8 cellular contexts compared by ENCODE assay signal in genomic region chr20:50793575-50794016, GRCh38. TPM values are rescaled to one million over a fixed set of nuclear protein-coding genes. Genes with fewer than 3 reads are reported as not detected.
A peak's percentile ranks its signal among the peaks of the same experiment; 100 is the strongest.
DNase-seq lines count a peak whose midpoint lies in the region; ATAC-seq and TF ChIP-seq lines count a peak whose summit lies in the region.
"Not testable (repeated sequence)": the region's sequence is repeated elsewhere in the genome, so short reads cannot be mapped to it uniquely, and the experiment has no call there.

No MANE protein-coding gene starts in this region.

- not testable (repeated sequence) for H3K36me3 ChIP-seq in osteoblast (ENCODE audit: insufficient read depth, low read length); thoracic aorta

- ATAC-seq in foreskin keratinocyte; thoracic aorta (ENCODE audit: insufficient number of reproducible peaks, low FRiP score, low read depth): not testable (repeated sequence)

- peak; percentile 45 for TF ChIP-seq CTCF in astrocyte of the spinal cord (IDR thresholded peaks at IDR 0.05; ENCODE audit: low read depth, low read length)
- TF ChIP-seq CTCF in foreskin keratinocyte (conservative IDR thresholded peaks at IDR 0.05), result peak; percentile 55
- TF ChIP-seq CTCF in osteoblast (IDR thresholded peaks at IDR 0.05; ENCODE audit: extremely low read depth, low read depth, low read length), result peak; percentile 49
- TF ChIP-seq CTCF in thoracic aorta (IDR thresholded peaks at IDR 0.05), result peak; percentile 23

- not testable (repeated sequence) for H3K4me2 ChIP-seq in osteoblast (ENCODE audit: insufficient read depth, low read length)

- DNase-seq in DMS53 (lab: John Stamatoyannopoulos, UW), result peak; percentile 56
- peak; percentile 18 for DNase-seq in KG1 (lab: John Stamatoyannopoulos, UW)
- DNase-seq in RPMI8226, result peak; percentile 59
- DNase-seq in activated CD4-positive, alpha-beta memory T cell treated with anti-CD3 and anti-CD28 coated beads, Interleukin-2, amount 10 ng/mL, durations not matched to agents 7 days and 5 days, result peak; percentile 61
- peak; percentile 47 for DNase-seq in astrocyte of the spinal cord (ENCODE audit: low read depth, low spot score)
- not testable (repeated sequence) for DNase-seq in foreskin keratinocyte; thoracic aorta (ENCODE audit: low spot score)
- peak; percentile 78 for DNase-seq in osteoblast (ENCODE audit: insufficient read length, low spot score, missing footprints)

- not testable (repeated sequence) for H4K20me1 ChIP-seq in osteoblast (ENCODE audit: insufficient read depth, low read length)

- H3K4me1 ChIP-seq in foreskin keratinocyte (peaks cover 12% of the 10 kb centered on the region), osteoblast (ENCODE audit: insufficient read depth, low read length) (peaks cover 24% of the 10 kb centered on the region), thoracic aorta (ENCODE audit: control insufficient read depth in 1 of 2, low read depth in 2 of 2) (peaks cover 12 to 35% of the 10 kb centered on the region in 2 donors)

- H3K9me3 ChIP-seq in osteoblast (ENCODE audit: low read depth, low read length); thoracic aorta: not testable (repeated sequence)

- H3K79me2 ChIP-seq in osteoblast (ENCODE audit: insufficient read depth, low read length), result not testable (repeated sequence)

- in situ Hi-C loops in astrocyte of the spinal cord (cut with HindIII; ENCODE audit: low sequenced_read_pairs), result not testable (repeated sequence)

- not testable (repeated sequence) for H3K36me3 Mint-ChIP-seq in activated CD4-positive, alpha-beta memory T cell treated with anti-CD3 and anti-CD28 coated beads, Interleukin-2, amount 10 ng/mL, durations not matched to agents 7 days and 5 days (ENCODE audit: low read depth)

- not testable (repeated sequence) for H3K27ac ChIP-seq in foreskin keratinocyte; osteoblast (ENCODE audit: low read depth, low read length); thoracic aorta

- not testable (repeated sequence) for H3K4me3 Mint-ChIP-seq in activated CD4-positive, alpha-beta memory T cell treated with anti-CD3 and anti-CD28 coated beads, Interleukin-2, amount 10 ng/mL, durations not matched to agents 7 days and 5 days

- not testable (repeated sequence) for H3K27me3 Mint-ChIP-seq in activated CD4-positive, alpha-beta memory T cell treated with anti-CD3 and anti-CD28 coated beads, Interleukin-2, amount 10 ng/mL, durations not matched to agents 7 days and 5 days

- POLR2A ChIA-PET in activated CD4-positive, alpha-beta memory T cell treated with anti-CD3 and anti-CD28 coated beads, Interleukin-2, amount 10 ng/mL, durations not matched to agents 7 days and 5 days (lab: Charles Lee), result interaction anchor here (0.6 to 6.5 kb wide), 4 partner anchors 83 to 189 kb away, joined by 3 to 134 read pairs (median 22); partner anchors contain the start of genes ADNP, DPM1 and MOCS3

- H3K9me3 Mint-ChIP-seq in activated CD4-positive, alpha-beta memory T cell treated with anti-CD3 and anti-CD28 coated beads, Interleukin-2, amount 10 ng/mL, durations not matched to agents 7 days and 5 days, result not testable (repeated sequence)

- not testable (repeated sequence) for H2AFZ ChIP-seq in osteoblast (ENCODE audit: low read length)

- peaks cover 26% of the 10 kb centered on the region for H3K4me1 Mint-ChIP-seq in activated CD4-positive, alpha-beta memory T cell treated with anti-CD3 and anti-CD28 coated beads, Interleukin-2, amount 10 ng/mL, durations not matched to agents 7 days and 5 days

- not testable (repeated sequence) for H3K4me3 ChIP-seq in astrocyte of the spinal cord (ENCODE audit: low read depth, low read length); osteoblast (ENCODE audit: insufficient read depth, low read length); thoracic aorta

- not testable (repeated sequence) for H3K27me3 ChIP-seq in foreskin keratinocyte; osteoblast (ENCODE audit: insufficient read depth, low read length); thoracic aorta (replicated peaks; ENCODE audit: insufficient read depth)

- CTCF ChIA-PET in activated CD4-positive, alpha-beta memory T cell treated with anti-CD3 and anti-CD28 coated beads, Interleukin-2, amount 10 ng/mL, durations not matched to agents 7 days and 5 days (lab: Charles Lee), result interaction anchor here (0.6 to 11.6 kb wide), 32 partner anchors 9 to 622 kb away, joined by 3 to 289 read pairs (median 6); partner anchors contain the start of genes ADNP, DPM1 and MOCS3

- H3K27ac Mint-ChIP-seq in activated CD4-positive, alpha-beta memory T cell treated with anti-CD3 and anti-CD28 coated beads, Interleukin-2, amount 10 ng/mL, durations not matched to agents 7 days and 5 days, result not testable (repeated sequence)

RNA-seq across cellular contexts. Expression of gene BCAS4, which starts 1.3 kb away (rescaled TPM):
- 1 to 10 TPM; 6.3 to 6.6 TPM for total RNA-seq in activated CD4-positive, alpha-beta memory T cell treated with anti-CD3 and anti-CD28 coated beads, Interleukin-2, amount 10 ng/mL, durations not matched to agents 7 days and 5 days
- 11.5 and 15.0 TPM in 2 replicates for total RNA-seq in foreskin keratinocyte
- polyA plus RNA-seq in foreskin keratinocyte, result 20.6 and 23.5 TPM in 2 replicates
- 2.4 and 2.9 TPM in 2 replicates for total RNA-seq in osteoblast
- 10 to 100 TPM in 1 of 2 donors, 1 to 10 TPM in 1; 7.7 to 10.2 TPM for total RNA-seq in thoracic aorta
